11 cellular contexts compared by ENCODE assay signal in the genomic region with DNA sequence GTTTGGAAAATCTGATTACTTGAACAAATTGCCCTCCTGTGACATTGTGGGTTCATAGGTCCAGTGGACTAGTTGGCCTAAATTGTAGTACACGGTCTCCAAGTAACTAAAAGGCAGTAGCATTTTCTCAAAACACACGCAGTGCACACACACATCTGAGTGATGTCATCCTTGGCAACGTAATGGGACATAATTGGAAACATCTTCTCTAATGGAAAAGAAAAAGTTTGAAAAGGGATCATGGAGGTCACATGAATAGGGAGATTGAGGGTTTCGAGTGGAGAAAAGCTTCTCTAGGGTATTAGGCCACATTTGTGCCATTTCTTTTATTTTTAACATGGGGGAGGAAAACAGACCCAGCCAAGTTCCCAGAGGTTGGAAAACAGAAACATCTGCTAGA.
A peak's percentile ranks its signal among the peaks of the same experiment; 100 is the strongest.
DNase-seq lines count a peak whose midpoint lies in the region; ATAC-seq and TF ChIP-seq lines count a peak whose summit lies in the region.
"Had no signal": no experiment of that assay in that cellular context is flagged by ENCODE, and none has a peak within 500 bp of the region (broad histone marks: within the 10 kb centered on the region; RNA-seq: fewer than 3 reads in every experiment).

No MANE protein-coding gene starts in this region.

- H3K9me3 ChIP-seq in adipocyte (ENCODE audit: control insufficient read depth, low read length) (no peaks in the 10 kb centered on the region), skeletal muscle satellite cell (replicated peaks; ENCODE audit: low read length) (no peaks in the 10 kb centered on the region), WERI-Rb-1 (ENCODE audit: severe bottlenecking) (no peaks in the 10 kb centered on the region)
- H3K9me3 ChIP-seq: body of pancreas had no signal

- H3K4me2 ChIP-seq in skeletal muscle satellite cell (ENCODE audit: low read length), result peak overlapping the region; percentile 12

- DNase-seq in DMS 273 (lab: John Stamatoyannopoulos, UW; ENCODE audit: unreplicated experiment) (peak; percentile 82), adipocyte (ENCODE audit: low read depth) (peak; percentile 76), left cardiac atrium (no peak), WERI-Rb-1 (no peak), NCI-H1092 (lab: John Stamatoyannopoulos, UW) (no peak), glomerular visceral epithelial cell (ENCODE audit: extremely low spot score) (no peak)
- no peak for DNase-seq in activated CD8-positive, alpha-beta memory T cell treated with anti-CD3 and anti-CD28 coated beads for 24 hours
- DNase-seq: body of pancreas; NCI-H1436 treated with DMSO at 0.1 percent for 48 hours; stimulated activated CD4-positive, alpha-beta T cell treated with anti-CD3 and anti-CD28 coated beads, Interleukin-12 subunit alpha, Interleukin-12 subunit beta, amount 100 ng/mL, for 4 hours had no signal

- H3K36me3 ChIP-seq in adipocyte (ENCODE audit: control insufficient read depth, insufficient read depth, low read length, severe bottlenecking) (peaks cover 13% of the 10 kb centered on the region), skeletal muscle satellite cell (ENCODE audit: insufficient read depth, low read length) (peaks cover 14% of the 10 kb centered on the region), WERI-Rb-1 (peaks cover 18% of the 10 kb centered on the region)

- no peaks in the 10 kb centered on the region for H3K27me3 ChIP-seq in adipocyte (replicated peaks; ENCODE audit: control insufficient read depth, insufficient read depth, low read length)
- H3K27me3 ChIP-seq in skeletal muscle satellite cell (ENCODE audit: control insufficient read depth, insufficient read depth, low read length), result no peaks in the 10 kb centered on the region
- no peaks in the 10 kb centered on the region for H3K27me3 ChIP-seq in WERI-Rb-1 (ENCODE audit: insufficient read depth, low read depth, severe bottlenecking)
- H3K27me3 ChIP-seq: body of pancreas had no signal

- ATAC-seq in left cardiac atrium, result peak; percentile 70 to 71
- ATAC-seq: body of pancreas had no signal

- H3K4me1 ChIP-seq in adipocyte (ENCODE audit: control insufficient read depth, insufficient read depth, low read length), result peaks cover 77% of the 10 kb centered on the region
- H3K4me1 ChIP-seq in skeletal muscle satellite cell (ENCODE audit: control insufficient read depth, insufficient read depth, low read length), result peaks cover 77% of the 10 kb centered on the region

- no peak overlapping the region for H3K27ac ChIP-seq in WERI-Rb-1
- H3K27ac ChIP-seq: body of pancreas had no signal

- no peak overlapping the region for H3K9ac ChIP-seq in adipocyte (ENCODE audit: low read length)
- no peak overlapping the region for H3K9ac ChIP-seq in skeletal muscle satellite cell (ENCODE audit: low read depth, low read length)

- intact Hi-C loops in left cardiac atrium (cut with DNase I), result no loop called here

- peak overlapping the region; percentile 31 for H3K4me3 ChIP-seq in adipocyte (ENCODE audit: low read length)
- no peak overlapping the region for H3K4me3 ChIP-seq in skeletal muscle satellite cell (ENCODE audit: low read length)
- no peak overlapping the region for H3K4me3 ChIP-seq in WERI-Rb-1 (ENCODE audit: low read depth, low read length)
- H3K4me3 ChIP-seq: body of pancreas had no signal

- no peak for TF ChIP-seq CTCF in WERI-Rb-1 (IDR thresholded peaks at IDR 0.05; ENCODE audit: low read depth, low read length)

Comparison
In these comparisons a context has a peak if more than half of its experiments do, and no peak if none do; other contexts are left out.
1. DNase-seq: peak in DMS 273 (single experiment) and adipocyte (single experiment); none in left cardiac atrium (single experiment), activated CD8-positive, alpha-beta memory T cell treated with anti-CD3 and anti-CD28 coated beads for 24 hours (single experiment), WERI-Rb-1 (single experiment), NCI-H1092 (single experiment) and glomerular visceral epithelial cell (single experiment).